Comparison of ENCODE assay signal across 10 cellular contexts in the genomic region with DNA sequence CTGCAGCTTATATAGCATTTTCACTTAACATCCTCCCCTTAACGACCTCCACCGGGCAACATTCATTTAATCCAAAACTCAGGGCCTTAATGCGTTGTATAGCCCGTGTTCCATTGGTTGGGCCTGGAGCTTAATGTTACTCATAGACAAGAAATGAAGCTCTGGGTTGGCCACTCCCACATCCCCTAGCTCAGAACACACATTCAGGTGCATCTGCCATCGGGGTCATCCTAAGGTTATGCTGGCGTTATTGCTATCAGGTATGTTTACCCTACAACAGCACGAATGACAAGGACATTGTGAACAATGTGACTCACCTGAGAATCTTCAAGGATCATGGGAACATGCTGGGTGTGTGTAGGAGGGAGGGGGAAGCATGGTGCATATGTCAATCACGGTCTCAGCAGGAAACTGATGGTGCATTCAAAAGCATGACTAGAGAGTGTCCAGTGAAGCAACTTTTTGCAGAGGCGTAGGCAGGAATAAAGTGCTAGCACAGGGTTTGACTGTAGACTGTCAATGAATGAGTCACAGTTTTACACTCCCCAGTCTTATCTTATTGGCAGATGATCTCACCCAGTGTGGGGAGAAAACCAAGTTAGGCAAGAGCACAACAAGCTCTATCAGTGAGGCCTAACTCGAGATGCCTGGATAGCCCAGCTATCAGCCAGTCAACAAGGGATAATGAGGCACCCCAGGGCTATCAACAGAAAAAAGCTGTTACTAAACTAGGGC.
DNase-seq lines count a peak whose midpoint lies in the region; ATAC-seq, FAIRE-seq and TF ChIP-seq lines count a peak whose summit lies in the region.
"Had no signal": no experiment of that assay in that cellular context is flagged by ENCODE, and none has a peak within 500 bp of the region (broad histone marks: within the 10 kb centered on the region; RNA-seq: fewer than 3 reads in every experiment).

No MANE protein-coding gene starts in this region.

- H3K9me3 ChIP-seq in small intestine (ENCODE audit: control insufficient read depth, low read depth) = no peaks in the 10 kb centered on the region
- H3K9me3 ChIP-seq: thoracic aorta had no signal

- no peak overlapping the region for H3K4me3 Mint-ChIP-seq in GM23338

- TF ChIP-seq CTCF in GM23338 (conservative IDR thresholded peaks at IDR 0.05; ENCODE audit: low read depth in 2 of 2) = no peak

- no peak overlapping the region for H3K27ac Mint-ChIP-seq in GM23338

- H3K27me3 ChIP-seq in GM23338 (ENCODE audit: insufficient read depth) = no peaks in the 10 kb centered on the region
- H3K27me3 ChIP-seq in small intestine (ENCODE audit: control insufficient read depth in 2 of 2, insufficient read depth in 2 of 2, low read length in 2 of 2) = no peaks in the 10 kb centered on the region

- H3K9me3 Mint-ChIP-seq in GM23338 = no peaks in the 10 kb centered on the region

- no peaks in the 10 kb centered on the region for H3F3A ChIP-seq in GM23338 (replicated peaks; ENCODE audit: low read depth)

- no peak overlapping the region for H3K4me2 ChIP-seq in GM23338

- H3K27me3 Mint-ChIP-seq in GM23338 (ENCODE audit: insufficient read depth, low read depth, poor library complexity) = peaks cover 4% of the 10 kb centered on the region

- H3K79me2 ChIP-seq in GM23338 (replicated peaks; ENCODE audit: insufficient read depth) = no peaks in the 10 kb centered on the region

- no peak overlapping the region for H2AFZ ChIP-seq in GM23338

- H3K27ac ChIP-seq in GM23338 (ENCODE audit: low read depth) (no peak overlapping the region), small intestine (ENCODE audit: low read depth in 1 of 2, low read length in 1 of 2) (no peak overlapping the region)
- H3K27ac ChIP-seq: thoracic aorta had no signal

- DNase-seq in GM23338 (ENCODE audit: low spot score) = no peak
- peak; percentile 32 for DNase-seq in foreskin melanocyte
- DNase-seq in small intestine = peak; percentile 1
- DNase-seq in occipital lobe (lab: John Stamatoyannopoulos, UW) = no peak
- no peak for DNase-seq in NCI-H2227 treated with DMSO at 0.1 percent for 48 hours (lab: John Stamatoyannopoulos, UW)
- DNase-seq: NCI-H774 had no signal

- 48 to 71% (median 51%) methylated on average over 10 of the region's 10 CpGs for WGBS in small intestine, 3 donors

- FAIRE-seq in small intestine (lab: Jason Lieb, UNC) = no peak

- H3K4me3 ChIP-seq in GM23338 (no peak overlapping the region), small intestine (ENCODE audit: low read depth in 1 of 2, low read length in 2 of 2) (no peak overlapping the region)
- H3K4me3 ChIP-seq: thoracic aorta had no signal

- no peaks in the 10 kb centered on the region for H3K36me3 ChIP-seq in GM23338 (ENCODE audit: insufficient read depth)
- no peaks in the 10 kb centered on the region for H3K36me3 ChIP-seq in small intestine (ENCODE audit: control insufficient read depth in 2 of 2, insufficient read depth in 2 of 2, low read length in 2 of 2)
- H3K36me3 ChIP-seq: thoracic aorta had no signal

- no peaks in the 10 kb centered on the region for H3K9me2 ChIP-seq in GM23338 (ENCODE audit: insufficient read depth)

- no peaks in the 10 kb centered on the region for H3K36me3 Mint-ChIP-seq in GM23338 (ENCODE audit: low read depth)

- peaks cover 10% of the 10 kb centered on the region for H3K4me1 Mint-ChIP-seq in GM23338

- peak; percentile 40 for ATAC-seq in GM23338
- no peak for ATAC-seq in HG03520 (IDR thresholded peaks at IDR 0.05; ENCODE audit: unreplicated experiment)
- ATAC-seq in GM19455 (IDR thresholded peaks at IDR 0.05; ENCODE audit: unreplicated experiment) = no peak

- H4K20me1 ChIP-seq in GM23338 (replicated peaks; ENCODE audit: insufficient read depth) = no peaks in the 10 kb centered on the region

- H3K4me1 ChIP-seq in GM23338 (ENCODE audit: insufficient read depth) (peaks cover 3% of the 10 kb centered on the region; the same call in 1 of the 2 replicates), small intestine (ENCODE audit: control insufficient read depth in 2 of 2, insufficient read depth in 1 of 2, low read depth in 1 of 2, low read length in 1 of 2) (no peaks in the 10 kb centered on the region)

TF ChIP-seq in GM23338, 12 proteins besides CTCF, POLR2A, EP300 and RAD21 (continues in another document):
- TF ChIP-seq NANOG (IDR thresholded peaks at IDR 0.05; ENCODE audit: borderline replicate concordance) (no peak), ETS1 (IDR thresholded peaks at IDR 0.05) (no peak), EZH2phosphoT487 (IDR thresholded peaks at IDR 0.05; ENCODE audit: unreplicated experiment) (no peak), STAT1 (IDR thresholded peaks at IDR 0.05; ENCODE audit: unreplicated experiment) (no peak), EZH2 (IDR thresholded peaks at IDR 0.05; ENCODE audit: low read depth, unreplicated experiment) (no peak), ZNF114 (CRISPR knock-in tag; IDR thresholded peaks at IDR 0.05) (no peak), CREB1 (CRISPR knock-in tag; IDR thresholded peaks at IDR 0.05; ENCODE audit: low read depth) (no peak), POLR2AphosphoS5 (IDR thresholded peaks at IDR 0.05; ENCODE audit: low read depth) (no peak), ZNF331 (CRISPR knock-in tag; IDR thresholded peaks at IDR 0.05; ENCODE audit: low read depth) (no peak), JUNB (IDR thresholded peaks at IDR 0.05; ENCODE audit: unreplicated experiment) (no peak)

TF ChIP-seq in PFSK-1, 5 proteins besides CTCF, POLR2A, EP300 and RAD21:
- peak; percentile 65 for TF ChIP-seq POLR2AphosphoS5 (IDR thresholded peaks at IDR 0.05; ENCODE audit: low read depth, low read length)
- TF ChIP-seq FOXP2 (optimal IDR thresholded peaks at IDR 0.05; ENCODE audit: borderline replicate concordance, extremely low read depth, extremely low read length, insufficient read depth) = peak; percentile 62
- TF ChIP-seq SIN3A (IDR thresholded peaks at IDR 0.05; ENCODE audit: borderline replicate concordance, insufficient read depth, low read length) = no peak
- no peak for TF ChIP-seq REST (IDR thresholded peaks at IDR 0.05; ENCODE audit: insufficient read depth in 1 of 2, low read depth in 2 of 2, low read length in 2 of 2)
- TF ChIP-seq TAF1 (IDR thresholded peaks at IDR 0.05; ENCODE audit: borderline replicate concordance, insufficient read depth, low read length) = 0 out of 2 replicates have a peak, but pooled peaks have one; percentile 20

Comparison
In these comparisons a context has a peak if more than half of its experiments do, and no peak if none do; other contexts are left out.
1. DNase-seq: peak in foreskin melanocyte (single experiment) and small intestine (single experiment); none in GM23338 (single experiment), occipital lobe (single experiment) and NCI-H2227 treated with DMSO at 0.1 percent for 48 hours (single experiment).